In genomic region chr1:215958836-215959235, GRCh38 we compare ENCODE assay signal across 1 cellular context.
TF ChIP-seq lines count a peak whose summit lies in the region.

No MANE protein-coding gene starts in this region.

TF ChIP-seq in SK-N-SH treated with all-trans-retinoic acid at 6 μM for 48 hours, 23 proteins besides CTCF, POLR2A, EP300 and RAD21 (continued from another document):
- TF ChIP-seq POU6F1 (CRISPR knock-in tag; IDR thresholded peaks at IDR 0.05; ENCODE audit: borderline replicate concordance, low read depth) (no peak), PATZ1 (CRISPR knock-in tag; IDR thresholded peaks at IDR 0.05; ENCODE audit: borderline replicate concordance) (no peak), ZNF70 (CRISPR knock-in tag; IDR thresholded peaks at IDR 0.05) (no peak), ISL1 (CRISPR knock-in tag; IDR thresholded peaks at IDR 0.05) (no peak), ZFP3 (CRISPR knock-in tag; IDR thresholded peaks at IDR 0.05) (no peak), RARB (CRISPR knock-in tag; IDR thresholded peaks at IDR 0.05) (no peak), ZNF8 (CRISPR knock-in tag; IDR thresholded peaks at IDR 0.05) (no peak), BACH2 (CRISPR knock-in tag; IDR thresholded peaks at IDR 0.05; ENCODE audit: borderline replicate concordance) (no peak)
TF ChIP-seq in SK-N-SH treated with all-trans-retinoic acid at 6 μM for 48 hours: peak in this region for 0.
